In genomic region chr2:219596954-219597551, GRCh38 we compare ENCODE assay signal across 8 cellular contexts. TPM values are rescaled to one million over a fixed set of nuclear protein-coding genes. Genes with fewer than 3 reads are reported as not detected.
DNase-seq lines count a peak whose midpoint lies in the region; TF ChIP-seq lines count a peak whose summit lies in the region.

No MANE protein-coding gene starts in this region.

- H3K27me3 ChIP-seq in GM23248 (replicated peaks; ENCODE audit: insufficient read depth) (no peaks in the 10 kb centered on the region), colonic mucosa (no peaks in the 10 kb centered on the region)

- peak overlapping the region; percentile 100 for H3K27ac Mint-ChIP-seq in mesothelial cell of epicardium

- H3K4me3 Mint-ChIP-seq in mesothelial cell of epicardium, result peak overlapping the region; percentile 96

- H3K4me1 ChIP-seq in GM23248 (ENCODE audit: insufficient read depth), result peaks cover 11% of the 10 kb centered on the region
- peaks cover 2% of the 10 kb centered on the region for H3K4me1 ChIP-seq in colonic mucosa

- peak overlapping the region; percentile 99 for H2AFZ ChIP-seq in GM23248

- H3K9me2 ChIP-seq in GM23248 (ENCODE audit: insufficient read depth), result no peaks in the 10 kb centered on the region

- peak overlapping the region; percentile 83 for H3K4me3 ChIP-seq in GM08714 (ENCODE audit: low read length)
- peak overlapping the region; percentile 90 for H3K4me3 ChIP-seq in GM23248
- H3K4me3 ChIP-seq in colonic mucosa, result peak overlapping the region; percentile 51

- peaks cover 13% of the 10 kb centered on the region for H3K79me2 ChIP-seq in GM23248 (ENCODE audit: insufficient read depth)

- DNase-seq in GM23248, result peak; percentile 54
- DNase-seq in NCI-H2227 treated with DMSO at 0.1 percent for 48 hours (lab: John Stamatoyannopoulos, UW), result peak; percentile 62
- DNase-seq in colonic mucosa, result peak; percentile 21
- DNase-seq in mesothelial cell of epicardium (ENCODE audit: low spot score in 2 of 2, unreplicated experiment in 2 of 2), result no peak
- DNase-seq in KBM-7, result no peak
- no peak for DNase-seq in DMS53 treated with DMSO at 0.1 percent for 48 hours (lab: John Stamatoyannopoulos, UW; ENCODE audit: unreplicated experiment)
- DNase-seq in NK-92 treated with Interleukin-12 subunit alpha and Interleukin-12 subunit beta, amount 100 ng/mL, for 24 hours (lab: John Stamatoyannopoulos, UW), result no peak

- intact Hi-C loops in colonic mucosa (cut with DNase I), result no loop called here

- H3K9ac ChIP-seq in GM23248 (peak overlapping the region; percentile 88), colonic mucosa (ENCODE audit: low read depth in 2 of 2, low read length in 2 of 2) (peak overlapping the region; percentile 45 to 73)

- H3K36me3 Mint-ChIP-seq in mesothelial cell of epicardium, result peaks cover 6% of the 10 kb centered on the region

- in situ Hi-C loops in GM23248 (cut with MboI) (no loop called here), KBM-7 (cut with MboI; ENCODE audit: low pct_unique_long_range_greater_than_20kb, low sequenced_read_pairs) (no loop called here)

- H3K9me3 Mint-ChIP-seq in mesothelial cell of epicardium, result no peaks in the 10 kb centered on the region

- no peaks in the 10 kb centered on the region for H3K27me3 Mint-ChIP-seq in mesothelial cell of epicardium (ENCODE audit: low read depth)

- TF ChIP-seq CTCF in colonic mucosa (IDR thresholded peaks at IDR 0.05), result no peak
- no peak for TF ChIP-seq CTCF in mesothelial cell of epicardium (IDR thresholded peaks at IDR 0.05; ENCODE audit: unreplicated experiment)

- no peaks in the 10 kb centered on the region for H4K20me1 ChIP-seq in GM23248 (ENCODE audit: insufficient read depth)

- H3F3A ChIP-seq in GM23248 (ENCODE audit: insufficient read depth), result peaks cover 16% of the 10 kb centered on the region

- H3K4me2 ChIP-seq in GM23248 (ENCODE audit: unreplicated experiment), result peak overlapping the region; percentile 98

- H3K36me3 ChIP-seq in GM23248 (ENCODE audit: low read depth) (0 out of 2 replicates have a peak, but pooled peaks cover 3% of the 10 kb centered on the region), colonic mucosa (no peaks in the 10 kb centered on the region)

- H3K9me3 ChIP-seq in GM23248 (ENCODE audit: low read depth), result no peaks in the 10 kb centered on the region
- H3K9me3 ChIP-seq in colonic mucosa, result no peaks in the 10 kb centered on the region

- peak overlapping the region; percentile 84 for H3K27ac ChIP-seq in GM23248
- peak overlapping the region; percentile 87 for H3K27ac ChIP-seq in colonic mucosa

- WGBS in GM23248 (ENCODE audit: low coverage in 1 of 2, low lambda C conversion rate in 2 of 2, missing lambda C conversion rate in 2 of 2), 2 experiments, result 6 to 7% methylated on average over 19 of the region's 19 CpGs

- peaks cover 51% of the 10 kb centered on the region for H3K4me1 Mint-ChIP-seq in mesothelial cell of epicardium

RNA-seq across cellular contexts. Expression of gene STK11IP, which starts 0.6 kb away (rescaled TPM):
- 10.5 and 13.9 TPM in 2 replicates for total RNA-seq in GM23248 (2014; rRNA removed; shearing (Covaris generic))
- polyA plus RNA-seq in GM23248 (2016; fragmentation: Nextera tagmentation; extraction: Ambion mirVana), result 7.3 and 7.9 TPM in 2 replicates
- 10 to 100 TPM; 25.4 to 42.7 TPM for total RNA-seq in colonic mucosa
- total RNA-seq in mesothelial cell of epicardium, result 39.8 to 47.7 TPM (median 41.0 TPM) in 3 replicates

RNA-seq across cellular contexts. Expression of gene INHA, which starts 24.9 kb away (rescaled TPM):
- 0.11 TPM in 1 of 2 replicates, not detected in the other for total RNA-seq in GM23248 (2014; rRNA removed; shearing (Covaris generic))
- 0.19 and 0.36 TPM in 2 replicates for polyA plus RNA-seq in GM23248 (2016; fragmentation: Nextera tagmentation; extraction: Ambion mirVana)
- total RNA-seq in colonic mucosa (not detected), mesothelial cell of epicardium (3.0 to 3.7 TPM (median 3.6 TPM) in 3 replicates)

RNA-seq across cellular contexts. Expression of gene OBSL1, which starts 25.7 kb away (rescaled TPM):
- 68.7 and 84.9 TPM in 2 replicates for total RNA-seq in GM23248 (2014; rRNA removed; shearing (Covaris generic))
- polyA plus RNA-seq in GM23248 (2016; fragmentation: Nextera tagmentation; extraction: Ambion mirVana), result 12.8 and 13.8 TPM in 2 replicates
- total RNA-seq in colonic mucosa, result 10 to 100 TPM in 1 of 2 donors, 1 to 10 TPM in 1; 9.9 to 13.2 TPM
- total RNA-seq in mesothelial cell of epicardium, result 307 to 319 TPM (median 316 TPM) in 3 replicates

RNA-seq across cellular contexts. Expression of gene SLC4A3, which starts 30.4 kb away (rescaled TPM):
- 0.54 and 1.6 TPM in 2 replicates for total RNA-seq in GM23248 (2014; rRNA removed; shearing (Covaris generic))
- 0.79 and 0.96 TPM in 2 replicates for polyA plus RNA-seq in GM23248 (2016; fragmentation: Nextera tagmentation; extraction: Ambion mirVana)
- under 1 TPM; 0.47 to 0.72 TPM for total RNA-seq in colonic mucosa
- total RNA-seq in mesothelial cell of epicardium, result 23.6 to 25.7 TPM (median 25.7 TPM) in 3 replicates

RNA-seq across cellular contexts. Expression of gene TMEM198, which starts 53.2 kb away (rescaled TPM):
- 5.8 and 6.2 TPM in 2 replicates for total RNA-seq in GM23248 (2014; rRNA removed; shearing (Covaris generic))
- polyA plus RNA-seq in GM23248 (2016; fragmentation: Nextera tagmentation; extraction: Ambion mirVana), result 1.7 and 2.2 TPM in 2 replicates
- total RNA-seq in colonic mucosa, result 1 to 10 TPM; 1.7 to 2.9 TPM
- total RNA-seq in mesothelial cell of epicardium, result 3.6 to 4.0 TPM (median 3.7 TPM) in 3 replicates

Comparison
In these comparisons a context has a peak if more than half of its experiments do, and no peak if none do; other contexts are left out.
1. DNase-seq: peak in GM23248 (single experiment), NCI-H2227 treated with DMSO at 0.1 percent for 48 hours (single experiment) and colonic mucosa (single experiment); none in mesothelial cell of epicardium (0 of 2), KBM-7 (single experiment), DMS53 treated with DMSO at 0.1 percent for 48 hours (single experiment) and NK-92 treated with Interleukin-12 subunit alpha and Interleukin-12 subunit beta, amount 100 ng/mL, for 24 hours (single experiment).
2. Peak in every context shown above with its lines, with median percentiles within 50 percentile points of each other: H3K4me3 ChIP-seq.